8 cellular contexts compared by ENCODE assay signal in the genomic region with DNA sequence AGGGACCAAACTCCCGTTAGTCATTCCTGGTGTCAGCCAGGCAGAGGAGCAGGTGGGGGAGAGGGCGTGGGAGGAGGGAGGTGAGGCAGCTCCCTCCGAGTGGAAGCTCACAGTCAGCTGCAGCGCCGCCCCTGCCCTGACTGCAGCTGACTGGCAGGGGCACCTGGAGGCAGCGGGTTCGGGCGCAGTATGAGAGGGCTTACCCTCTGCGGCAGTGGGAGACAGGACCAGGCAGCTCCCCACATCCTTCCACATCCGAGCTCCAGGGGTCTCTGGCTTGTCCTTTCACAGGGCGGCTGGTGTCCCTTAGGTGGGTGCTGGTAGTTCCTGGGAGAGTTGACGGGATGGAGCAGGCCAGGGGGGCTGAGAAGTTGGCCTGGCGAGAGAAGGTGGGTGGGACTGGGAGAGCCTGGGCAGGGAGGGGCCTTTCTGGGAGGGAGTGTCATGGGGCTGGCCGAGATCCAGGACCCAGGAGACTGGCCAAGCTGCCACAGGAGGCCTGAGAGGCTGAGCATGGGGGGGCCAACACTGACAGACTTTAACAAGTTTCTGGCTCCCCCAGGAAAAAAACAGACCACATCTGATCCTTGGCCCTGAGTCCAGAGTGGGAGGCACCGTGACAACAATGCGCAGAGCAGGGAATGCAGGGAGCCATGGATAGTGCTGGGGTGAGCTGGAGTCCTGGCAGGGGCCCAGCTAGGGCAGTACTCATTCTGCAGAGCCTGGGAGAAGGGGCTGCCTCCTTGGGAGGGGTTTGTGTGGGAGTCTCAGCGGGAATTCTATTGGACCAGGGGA. TPM values are rescaled to one million over a fixed set of nuclear protein-coding genes. Genes with fewer than 3 reads are reported as not detected.
DNase-seq lines count a peak whose midpoint lies in the region; ATAC-seq and TF ChIP-seq lines count a peak whose summit lies in the region.

No MANE protein-coding gene starts in this region.

- no peak overlapping the region for H3K27ac Mint-ChIP-seq in endothelial cell (ENCODE audit: unreplicated experiment)

- CTCF ChIA-PET in HEK293T (lab: Yijun Ruan, JAX): no interaction called here

- no peak overlapping the region for H3K4me3 Mint-ChIP-seq in endothelial cell (ENCODE audit: unreplicated experiment)

- POLR2A ChIA-PET in HEK293T (lab: Yijun Ruan, JAX): no interaction called here

- DNase-seq in AG10803 (ENCODE audit: low read depth): peak; percentile 32
- DNase-seq in NCI-H2196 treated with DMSO at 0.1 percent for 48 hours (lab: John Stamatoyannopoulos, UW; ENCODE audit: unreplicated experiment): peak; percentile 7
- peak; percentile 34 for DNase-seq in cerebellar cortex (ENCODE audit: low spot score)
- peak; percentile 42 for DNase-seq in midbrain (lab: John Stamatoyannopoulos, UW)
- DNase-seq in activated effector memory CD4-positive, alpha-beta T cell treated with Interleukin-2 at 50 U/mL for 16 hours: no peak
- no peak for DNase-seq in HEK293T (ENCODE audit: extremely low spot score)
- no peak for DNase-seq in endothelial cell (ENCODE audit: low spot score)

- H3K27me3 Mint-ChIP-seq in endothelial cell (ENCODE audit: unreplicated experiment): peaks cover 12% of the 10 kb centered on the region

- H3K4me3 ChIP-seq in AG10803 (ENCODE audit: low read length): no peak overlapping the region

- TF ChIP-seq CTCF in AG10803 (conservative IDR thresholded peaks at IDR 0.05; ENCODE audit: low read length) (no peak), endothelial cell (IDR thresholded peaks at IDR 0.05; ENCODE audit: unreplicated experiment) (no peak)

- peaks cover 17% of the 10 kb centered on the region for H3K4me1 Mint-ChIP-seq in endothelial cell (ENCODE audit: unreplicated experiment)

- no peak for ATAC-seq in GM19395 (IDR thresholded peaks at IDR 0.05; ENCODE audit: unreplicated experiment)

- no peaks in the 10 kb centered on the region for H3K9me3 Mint-ChIP-seq in endothelial cell (ENCODE audit: unreplicated experiment)

- peaks cover 5% of the 10 kb centered on the region for H3K36me3 Mint-ChIP-seq in endothelial cell (ENCODE audit: low read depth, unreplicated experiment)

TF ChIP-seq in HEK293T, 16 proteins besides CTCF, POLR2A, EP300 and RAD21:
- TF ChIP-seq, protein P1, sequence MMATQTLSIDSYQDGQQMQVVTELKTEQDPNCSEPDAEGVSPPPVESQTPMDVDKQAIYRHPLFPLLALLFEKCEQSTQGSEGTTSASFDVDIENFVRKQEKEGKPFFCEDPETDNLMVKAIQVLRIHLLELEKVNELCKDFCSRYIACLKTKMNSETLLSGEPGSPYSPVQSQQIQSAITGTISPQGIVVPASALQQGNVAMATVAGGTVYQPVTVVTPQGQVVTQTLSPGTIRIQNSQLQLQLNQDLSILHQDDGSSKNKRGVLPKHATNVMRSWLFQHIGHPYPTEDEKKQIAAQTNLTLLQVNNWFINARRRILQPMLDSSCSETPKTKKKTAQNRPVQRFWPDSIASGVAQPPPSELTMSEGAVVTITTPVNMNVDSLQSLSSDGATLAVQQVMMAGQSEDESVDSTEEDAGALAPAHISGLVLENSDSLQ (IDR thresholded peaks at IDR 0.05): no peak
- no peak for TF ChIP-seq TARDBP (IDR thresholded peaks at IDR 0.05)
- no peak for TF ChIP-seq FOXK2 (IDR thresholded peaks at IDR 0.05)
- TF ChIP-seq FOXM1 (IDR thresholded peaks at IDR 0.05; ENCODE audit: borderline replicate concordance): no peak
- no peak for TF ChIP-seq ARNT (IDR thresholded peaks at IDR 0.05)
- TF ChIP-seq NFRKB (IDR thresholded peaks at IDR 0.05): no peak
- TF ChIP-seq BHLHE40 (IDR thresholded peaks at IDR 0.05; ENCODE audit: borderline replicate concordance): no peak

RNA-seq across cellular contexts. Expression of a gene that starts 4.9 kb away (rescaled TPM):
- 18.5 TPM for total RNA-seq in endothelial cell (ENCODE audit: unreplicated experiment)

Comparison
In these comparisons a context has a peak if more than half of its experiments do, and no peak if none do; other contexts are left out.
1. DNase-seq: peak in AG10803 (single experiment), NCI-H2196 treated with DMSO at 0.1 percent for 48 hours (single experiment), cerebellar cortex (single experiment) and midbrain (single experiment); none in activated effector memory CD4-positive, alpha-beta T cell treated with Interleukin-2 at 50 U/mL for 16 hours (single experiment), HEK293T (single experiment) and endothelial cell (single experiment).